In the genomic region with DNA sequence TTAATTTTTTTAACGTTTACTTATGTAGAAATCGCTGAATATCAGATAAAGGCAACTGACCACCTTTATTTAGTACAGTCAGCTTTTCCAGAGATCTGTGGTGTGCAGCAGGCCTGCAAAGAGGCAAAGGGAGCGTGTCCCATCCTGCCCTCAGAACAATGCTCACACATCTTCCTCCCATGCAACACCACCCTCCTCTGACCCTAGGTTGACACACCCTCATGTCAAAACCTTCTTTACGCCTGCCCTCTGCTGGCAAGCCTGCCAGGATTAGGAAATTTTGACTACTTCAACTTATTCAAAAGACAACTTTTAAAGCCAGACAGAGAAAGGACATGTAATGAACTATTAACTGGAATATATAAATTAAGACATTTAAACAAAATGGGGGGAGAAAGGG, we compare ENCODE assay signal across 8 cellular contexts.
DNase-seq lines count a peak whose midpoint lies in the region; ATAC-seq, FAIRE-seq and TF ChIP-seq lines count a peak whose summit lies in the region.

No MANE protein-coding gene starts in this region.

- H3K4me1 ChIP-seq in kidney (ENCODE audit: control insufficient read depth in 1 of 2, insufficient read depth in 1 of 2, low read depth in 1 of 2, low read length in 2 of 2) = peaks cover 2 to 6% of the 10 kb centered on the region in 2 donors

- no peak overlapping the region for H3K27ac ChIP-seq in kidney (ENCODE audit: low read depth in 2 of 2, low read length in 2 of 2)

- H3K9me3 ChIP-seq in kidney (ENCODE audit: control insufficient read depth in 1 of 2, low read length in 2 of 2) = no peaks in the 10 kb centered on the region

- H3K9ac ChIP-seq in kidney (ENCODE audit: low read length in 2 of 2) = no peak overlapping the region

- in situ Hi-C loops in astrocyte of the spinal cord (cut with HindIII; ENCODE audit: low sequenced_read_pairs) = no loop called here

- intact Hi-C loops in kidney (cut with DNase I) = no loop called here

- DNase-seq in GM03348 (ENCODE audit: low spot score) = peak; percentile 54
- DNase-seq in T-helper 1 cell = peak; percentile 25 to 63 (median 50)
- DNase-seq in astrocyte of the spinal cord (ENCODE audit: low read depth, low spot score) = no peak
- DNase-seq in kidney = no peak
- peak; percentile 78 for DNase-seq in stimulated activated CD4-positive, alpha-beta T cell treated with anti-CD3 and anti-CD28 coated beads, Interleukin-4, amount 100 ng/mL, for 24 hours
- DNase-seq in NCI-H2029 treated with DMSO at 0.1 percent for 48 hours (lab: John Stamatoyannopoulos, UW) = no peak

- H3K36me3 ChIP-seq in kidney (ENCODE audit: control insufficient read depth in 1 of 2, insufficient read depth in 2 of 2, low read length in 2 of 2) = no peaks in the 10 kb centered on the region

- no peak for ATAC-seq in HG03439 (IDR thresholded peaks at IDR 0.05; ENCODE audit: unreplicated experiment)

- H3K4me3 ChIP-seq in astrocyte of the spinal cord (ENCODE audit: low read depth, low read length) = no peak overlapping the region
- no peak overlapping the region for H3K4me3 ChIP-seq in kidney (ENCODE audit: low read length in 2 of 2)

- no peak for FAIRE-seq in kidney (lab: Jason Lieb, UNC)

- peak; percentile 45 for TF ChIP-seq RAD21 in Ishikawa (IDR thresholded peaks at IDR 0.05; ENCODE audit: low read depth)

- TF ChIP-seq CTCF in astrocyte of the spinal cord (IDR thresholded peaks at IDR 0.05; ENCODE audit: low read depth, low read length) = peak; percentile 36
- peak; percentile 32 for TF ChIP-seq CTCF in kidney (IDR thresholded peaks at IDR 0.05; ENCODE audit: borderline replicate concordance, extremely low read depth, insufficient read depth)

- TF ChIP-seq EP300 in Ishikawa (IDR thresholded peaks at IDR 0.05; ENCODE audit: borderline replicate concordance) = no peak

TF ChIP-seq in Ishikawa, 13 proteins besides CTCF, POLR2A, EP300 and RAD21:
- TF ChIP-seq CEBPB (IDR thresholded peaks at IDR 0.05) (no peak), NFIC (IDR thresholded peaks at IDR 0.05) (no peak), TAF1 (IDR thresholded peaks at IDR 0.05; ENCODE audit: low read depth) (no peak), EGR1 (IDR thresholded peaks at IDR 0.05) (no peak)

Comparison
In these comparisons a context has a peak if more than half of its experiments do, and no peak if none do; other contexts are left out.
1. DNase-seq: peak in GM03348 (single experiment), T-helper 1 cell (5 of 5) and stimulated activated CD4-positive, alpha-beta T cell treated with anti-CD3 and anti-CD28 coated beads, Interleukin-4, amount 100 ng/mL, for 24 hours (single experiment); none in astrocyte of the spinal cord (single experiment), kidney (single experiment) and NCI-H2029 treated with DMSO at 0.1 percent for 48 hours (single experiment).